Comparison of ENCODE assay signal across 9 cellular contexts in the genomic region with DNA sequence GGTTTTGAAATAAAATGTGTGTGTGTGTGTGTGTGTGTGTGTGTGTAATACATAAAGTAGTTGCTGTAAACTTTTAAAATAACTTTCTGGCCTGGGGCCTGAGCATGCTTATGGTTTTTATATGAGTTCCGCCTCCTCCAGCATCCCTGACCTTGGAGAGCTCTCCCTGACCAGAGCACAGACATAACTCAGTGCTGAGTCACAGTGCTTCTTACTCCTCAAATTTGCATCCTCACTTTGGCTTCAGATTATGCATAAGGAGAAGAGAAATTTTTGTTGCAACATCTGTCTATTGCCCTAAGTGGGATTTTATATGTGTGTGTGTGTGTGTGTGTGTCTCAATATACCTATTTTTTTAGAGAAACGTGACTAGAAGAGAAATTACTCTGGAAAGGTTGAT.
DNase-seq lines count a peak whose midpoint lies in the region; ATAC-seq lines count a peak whose summit lies in the region.
"Had no signal": no experiment of that assay in that cellular context is flagged by ENCODE, and none has a peak within 500 bp of the region (broad histone marks: within the 10 kb centered on the region; RNA-seq: fewer than 3 reads in every experiment).

No MANE protein-coding gene starts in this region.

- H3K27ac Mint-ChIP-seq in activated CD8-positive, alpha-beta T cell treated with anti-CD3 and anti-CD28 coated beads, Interleukin-2, amount 10 ng/mL, durations not matched to agents 7 days and 5 days = no peak overlapping the region

- DNase-seq in Right ventricle myocardium superior (no peak), cardiac septum (ENCODE audit: low spot score) (no peak), caudate nucleus (lab: John Stamatoyannopoulos, UW) (no peak), aorta (no peak), germinal center (ENCODE audit: low spot score) (no peak), AG08395 (ENCODE audit: low spot score) (no peak)
- DNase-seq in activated CD8-positive, alpha-beta T cell treated with anti-CD3 and anti-CD28 coated beads, Interleukin-2, amount 10 ng/mL, durations not matched to agents 7 days and 5 days = no peak
- DNase-seq: naive B cell had no signal

- H3K4me3 ChIP-seq in aorta (ENCODE audit: low read length in 2 of 2) = no peak overlapping the region

- peak; percentile 64 for ATAC-seq in Right ventricle myocardium superior (ENCODE audit: poor library complexity)
- ATAC-seq in aorta (ENCODE audit: low FRiP score) = peak; percentile 83
- ATAC-seq in activated CD8-positive, alpha-beta T cell treated with anti-CD3 and anti-CD28 coated beads, Interleukin-2, amount 10 ng/mL, durations not matched to agents 7 days and 5 days = no peak

- H3K36me3 Mint-ChIP-seq in activated CD8-positive, alpha-beta T cell treated with anti-CD3 and anti-CD28 coated beads, Interleukin-2, amount 10 ng/mL, durations not matched to agents 7 days and 5 days (ENCODE audit: low read depth) = peaks cover 17% of the 10 kb centered on the region

- peak overlapping the region; percentile 63 for H3K27ac ChIP-seq in caudate nucleus (ENCODE audit: low read depth, low read length)
- H3K27ac ChIP-seq in layer of hippocampus (ENCODE audit: low read depth, low read length) = peak overlapping the region; percentile 83
- no peak overlapping the region for H3K27ac ChIP-seq in aorta (ENCODE audit: low read depth in 1 of 2, low read length in 2 of 2)

- CTCF ChIA-PET in activated CD8-positive, alpha-beta T cell treated with anti-CD3 and anti-CD28 coated beads, Interleukin-2, amount 10 ng/mL, durations not matched to agents 7 days and 5 days (lab: Charles Lee) = interaction anchor here (1.7 kb wide), 1 partner anchor 37 kb away, joined by 7 read pairs; no protein-coding TSS in a partner anchor

- H3K4me3 Mint-ChIP-seq in activated CD8-positive, alpha-beta T cell treated with anti-CD3 and anti-CD28 coated beads, Interleukin-2, amount 10 ng/mL, durations not matched to agents 7 days and 5 days = no peak overlapping the region
- H3K4me3 Mint-ChIP-seq: naive B cell had no signal

- H3K9me3 ChIP-seq in aorta (ENCODE audit: control insufficient read depth, low read length) = no peaks in the 10 kb centered on the region

- H3K4me1 ChIP-seq in aorta (ENCODE audit: control insufficient read depth in 1 of 2, insufficient read depth in 2 of 2, low read length in 2 of 2) = no peaks in the 10 kb centered on the region

- no peaks in the 10 kb centered on the region for H3K9me3 Mint-ChIP-seq in activated CD8-positive, alpha-beta T cell treated with anti-CD3 and anti-CD28 coated beads, Interleukin-2, amount 10 ng/mL, durations not matched to agents 7 days and 5 days (ENCODE audit: insufficient read depth)

- no peaks in the 10 kb centered on the region for H3K27me3 Mint-ChIP-seq in activated CD8-positive, alpha-beta T cell treated with anti-CD3 and anti-CD28 coated beads, Interleukin-2, amount 10 ng/mL, durations not matched to agents 7 days and 5 days (ENCODE audit: low read depth)
- H3K27me3 Mint-ChIP-seq: naive B cell had no signal

- POLR2A ChIA-PET in activated CD8-positive, alpha-beta T cell treated with anti-CD3 and anti-CD28 coated beads, Interleukin-2, amount 10 ng/mL, durations not matched to agents 7 days and 5 days (lab: Charles Lee) = no interaction called here

- no peaks in the 10 kb centered on the region for H3K36me3 ChIP-seq in aorta (ENCODE audit: control insufficient read depth in 1 of 2, insufficient read depth in 2 of 2, low read length in 1 of 2)

- intact Hi-C loops in Right ventricle myocardium superior (cut with DNase I) = no loop called here
- intact Hi-C loops in cardiac septum (cut with DNase I) = no loop called here
- intact Hi-C loops in aorta (cut with DNase I) = no loop called here

- H3K27me3 ChIP-seq in layer of hippocampus (ENCODE audit: control insufficient read depth, insufficient read depth, low read length) (no peaks in the 10 kb centered on the region), aorta (ENCODE audit: control insufficient read depth in 1 of 2, insufficient read depth in 2 of 2, low read length in 1 of 2) (no peaks in the 10 kb centered on the region)

- peaks cover 2% of the 10 kb centered on the region for H3K4me1 Mint-ChIP-seq in activated CD8-positive, alpha-beta T cell treated with anti-CD3 and anti-CD28 coated beads, Interleukin-2, amount 10 ng/mL, durations not matched to agents 7 days and 5 days (ENCODE audit: low read depth)

- WGBS in aorta, 2 donors = 54 to 71% methylated on average over 2 of the region's 2 CpGs

Comparison
In these comparisons a context has a peak if more than half of its experiments do, and no peak if none do; other contexts are left out.
1. H3K27ac ChIP-seq: peak in caudate nucleus (single experiment) and layer of hippocampus (single experiment); none in aorta (0 of 2).